6 cellular contexts compared by ENCODE assay signal in the genomic region with DNA sequence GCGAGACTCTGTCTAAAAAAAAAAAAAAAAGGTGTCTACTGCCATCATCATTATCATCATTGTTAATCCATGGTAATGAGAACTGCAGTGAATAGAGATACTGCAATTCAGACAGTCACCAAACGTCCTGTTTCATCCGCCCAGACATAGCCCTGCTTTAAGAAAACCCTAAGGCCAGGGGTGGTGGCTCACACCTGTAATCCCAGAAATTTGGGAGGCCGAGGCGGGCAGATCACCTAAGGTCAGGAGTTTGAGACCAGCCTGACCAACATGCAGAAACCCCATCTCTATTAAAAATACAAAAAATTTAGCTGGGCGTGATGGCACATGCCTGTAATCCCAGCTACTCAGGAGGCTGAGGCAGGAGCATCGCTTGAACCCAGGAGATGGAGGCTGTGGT. TPM values are rescaled to one million over a fixed set of nuclear protein-coding genes. Genes with fewer than 3 reads are reported as not detected.
"Had no signal": no experiment of that assay in that cellular context is flagged by ENCODE, and none has a peak within 500 bp of the region (broad histone marks: within the 10 kb centered on the region; RNA-seq: fewer than 3 reads in every experiment).

No MANE protein-coding gene starts in this region.

RNA-seq across cellular contexts. Expression of gene TEKT5, which starts 15.3 kb away (rescaled TPM):
- total RNA-seq: PC-3, PC-9, Right ventricle myocardium inferior, Right ventricle myocardium superior, RPMI7951, SJSA1 had no signal
